In the genomic region with DNA sequence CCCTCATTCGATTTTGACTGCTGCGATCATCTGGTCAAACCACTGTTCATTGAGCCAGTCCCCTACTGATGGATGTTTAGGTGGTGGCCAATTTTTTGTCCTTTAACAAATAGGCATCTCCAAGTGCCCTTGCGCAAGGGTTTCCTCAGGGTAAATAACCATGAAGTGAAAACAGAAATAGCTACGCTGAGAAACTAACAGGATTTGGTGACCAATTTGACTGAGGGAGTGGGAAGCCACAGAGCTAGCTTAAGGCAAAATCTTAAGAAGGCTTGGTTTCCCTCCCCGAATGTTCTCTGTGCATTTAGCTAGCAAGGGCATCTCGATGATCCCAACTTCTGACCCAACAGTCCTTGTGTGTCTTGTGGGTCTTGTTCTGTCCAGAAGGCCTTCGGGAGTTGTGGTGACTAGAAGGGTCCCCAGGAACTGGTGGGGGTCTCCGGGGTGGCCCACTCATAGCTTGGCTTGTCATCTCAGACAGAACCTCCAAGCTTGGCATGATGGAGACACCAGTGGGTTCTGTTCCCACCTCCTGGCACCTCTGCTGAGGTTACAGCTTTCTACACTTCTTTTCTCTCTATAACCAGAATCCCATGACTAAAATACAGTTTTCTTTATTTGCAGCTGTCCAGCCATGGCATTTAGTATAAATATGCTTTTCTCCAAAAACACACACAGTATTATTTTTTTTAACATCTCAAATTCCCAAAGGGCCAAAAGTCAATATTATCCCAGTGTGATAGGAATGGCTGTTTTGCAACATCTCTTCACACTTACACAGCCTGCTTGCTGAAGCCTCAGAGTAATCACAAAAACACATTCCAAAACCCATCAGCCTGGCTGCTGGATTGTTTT, we compare ENCODE assay signal across 1 cellular context.
TF ChIP-seq lines count a peak whose summit lies in the region.

No MANE protein-coding gene starts in this region.

TF ChIP-seq in HepG2, 621 proteins besides CTCF, POLR2A, EP300 and RAD21 (continued from another document and continues in another):
- TF ChIP-seq CHCHD3 (CRISPR knock-in tag; IDR thresholded peaks at IDR 0.05) (no peak), FOXA1 (IDR thresholded peaks at IDR 0.05) (peak; percentile 87), FOXA1 (CRISPR knock-in tag; IDR thresholded peaks at IDR 0.05) (peak; percentile 98), FOXP1 (IDR thresholded peaks at IDR 0.05) (no peak), FOXP1 (CRISPR knock-in tag; IDR thresholded peaks at IDR 0.05) (peak; percentile 95), ZNF251 (CRISPR knock-in tag; IDR thresholded peaks at IDR 0.05) (no peak), ZNF747 (CRISPR knock-in tag; IDR thresholded peaks at IDR 0.05; ENCODE audit: borderline replicate concordance) (0 out of 2 replicates have a peak, but pooled peaks have one; percentile 63), ZNF232 (CRISPR knock-in tag; IDR thresholded peaks at IDR 0.05; ENCODE audit: borderline replicate concordance) (no peak), SAP130 (CRISPR knock-in tag; IDR thresholded peaks at IDR 0.05; ENCODE audit: low read depth) (peak; percentile 87), RELA (CRISPR knock-in tag; IDR thresholded peaks at IDR 0.05) (no peak), ZNF234 (CRISPR knock-in tag; conservative IDR thresholded peaks at IDR 0.05) (no peak), ELF1 (CRISPR knock-in tag; IDR thresholded peaks at IDR 0.05) (no peak), ZNF33A (CRISPR knock-in tag; IDR thresholded peaks at IDR 0.05; ENCODE audit: borderline replicate concordance) (no peak), ZNF878 (CRISPR knock-in tag; IDR thresholded peaks at IDR 0.05) (no peak), HES4 (CRISPR knock-in tag; IDR thresholded peaks at IDR 0.05; ENCODE audit: borderline replicate concordance) (no peak), TMF1 (CRISPR knock-in tag; IDR thresholded peaks at IDR 0.05; ENCODE audit: low read depth) (no peak), HNRNPUL1 (IDR thresholded peaks at IDR 0.05; ENCODE audit: low read depth, low read length) (no peak), RFX5 (IDR thresholded peaks at IDR 0.05; ENCODE audit: low read depth, low read length) (no peak), IKZF1 (IDR thresholded peaks at IDR 0.05) (no peak), KDM2A (CRISPR knock-in tag; IDR thresholded peaks at IDR 0.05; ENCODE audit: borderline replicate concordance, low read depth) (no peak)
- TF ChIP-seq, protein P1, sequence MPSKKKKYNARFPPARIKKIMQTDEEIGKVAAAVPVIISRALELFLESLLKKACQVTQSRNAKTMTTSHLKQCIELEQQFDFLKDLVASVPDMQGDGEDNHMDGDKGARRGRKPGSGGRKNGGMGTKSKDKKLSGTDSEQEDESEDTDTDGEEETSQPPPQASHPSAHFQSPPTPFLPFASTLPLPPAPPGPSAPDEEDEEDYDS (CRISPR knock-in tag; IDR thresholded peaks at IDR 0.05) = peak; percentile 36; the same call in 1 of the 2 replicates
- TF ChIP-seq, protein P2, sequence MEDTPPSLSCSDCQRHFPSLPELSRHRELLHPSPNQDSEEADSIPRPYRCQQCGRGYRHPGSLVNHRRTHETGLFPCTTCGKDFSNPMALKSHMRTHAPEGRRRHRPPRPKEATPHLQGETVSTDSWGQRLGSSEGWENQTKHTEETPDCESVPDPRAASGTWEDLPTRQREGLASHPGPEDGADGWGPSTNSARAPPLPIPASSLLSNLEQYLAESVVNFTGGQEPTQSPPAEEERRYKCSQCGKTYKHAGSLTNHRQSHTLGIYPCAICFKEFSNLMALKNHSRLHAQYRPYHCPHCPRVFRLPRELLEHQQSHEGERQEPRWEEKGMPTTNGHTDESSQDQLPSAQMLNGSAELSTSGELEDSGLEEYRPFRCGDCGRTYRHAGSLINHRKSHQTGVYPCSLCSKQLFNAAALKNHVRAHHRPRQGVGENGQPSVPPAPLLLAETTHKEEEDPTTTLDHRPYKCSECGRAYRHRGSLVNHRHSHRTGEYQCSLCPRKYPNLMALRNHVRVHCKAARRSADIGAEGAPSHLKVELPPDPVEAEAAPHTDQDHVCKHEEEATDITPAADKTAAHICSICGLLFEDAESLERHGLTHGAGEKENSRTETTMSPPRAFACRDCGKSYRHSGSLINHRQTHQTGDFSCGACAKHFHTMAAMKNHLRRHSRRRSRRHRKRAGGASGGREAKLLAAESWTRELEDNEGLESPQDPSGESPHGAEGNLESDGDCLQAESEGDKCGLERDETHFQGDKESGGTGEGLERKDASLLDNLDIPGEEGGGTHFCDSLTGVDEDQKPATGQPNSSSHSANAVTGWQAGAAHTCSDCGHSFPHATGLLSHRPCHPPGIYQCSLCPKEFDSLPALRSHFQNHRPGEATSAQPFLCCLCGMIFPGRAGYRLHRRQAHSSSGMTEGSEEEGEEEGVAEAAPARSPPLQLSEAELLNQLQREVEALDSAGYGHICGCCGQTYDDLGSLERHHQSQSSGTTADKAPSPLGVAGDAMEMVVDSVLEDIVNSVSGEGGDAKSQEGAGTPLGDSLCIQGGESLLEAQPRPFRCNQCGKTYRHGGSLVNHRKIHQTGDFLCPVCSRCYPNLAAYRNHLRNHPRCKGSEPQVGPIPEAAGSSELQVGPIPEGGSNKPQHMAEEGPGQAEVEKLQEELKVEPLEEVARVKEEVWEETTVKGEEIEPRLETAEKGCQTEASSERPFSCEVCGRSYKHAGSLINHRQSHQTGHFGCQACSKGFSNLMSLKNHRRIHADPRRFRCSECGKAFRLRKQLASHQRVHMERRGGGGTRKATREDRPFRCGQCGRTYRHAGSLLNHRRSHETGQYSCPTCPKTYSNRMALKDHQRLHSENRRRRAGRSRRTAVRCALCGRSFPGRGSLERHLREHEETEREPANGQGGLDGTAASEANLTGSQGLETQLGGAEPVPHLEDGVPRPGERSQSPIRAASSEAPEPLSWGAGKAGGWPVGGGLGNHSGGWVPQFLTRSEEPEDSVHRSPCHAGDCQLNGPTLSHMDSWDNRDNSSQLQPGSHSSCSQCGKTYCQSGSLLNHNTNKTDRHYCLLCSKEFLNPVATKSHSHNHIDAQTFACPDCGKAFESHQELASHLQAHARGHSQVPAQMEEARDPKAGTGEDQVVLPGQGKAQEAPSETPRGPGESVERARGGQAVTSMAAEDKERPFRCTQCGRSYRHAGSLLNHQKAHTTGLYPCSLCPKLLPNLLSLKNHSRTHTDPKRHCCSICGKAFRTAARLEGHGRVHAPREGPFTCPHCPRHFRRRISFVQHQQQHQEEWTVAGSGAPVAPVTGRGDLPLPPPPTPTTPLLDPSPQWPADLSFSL (CRISPR knock-in tag; IDR thresholded peaks at IDR 0.05) = no peak; the same call in 1 of the 2 replicates
- TF ChIP-seq, protein P3, sequence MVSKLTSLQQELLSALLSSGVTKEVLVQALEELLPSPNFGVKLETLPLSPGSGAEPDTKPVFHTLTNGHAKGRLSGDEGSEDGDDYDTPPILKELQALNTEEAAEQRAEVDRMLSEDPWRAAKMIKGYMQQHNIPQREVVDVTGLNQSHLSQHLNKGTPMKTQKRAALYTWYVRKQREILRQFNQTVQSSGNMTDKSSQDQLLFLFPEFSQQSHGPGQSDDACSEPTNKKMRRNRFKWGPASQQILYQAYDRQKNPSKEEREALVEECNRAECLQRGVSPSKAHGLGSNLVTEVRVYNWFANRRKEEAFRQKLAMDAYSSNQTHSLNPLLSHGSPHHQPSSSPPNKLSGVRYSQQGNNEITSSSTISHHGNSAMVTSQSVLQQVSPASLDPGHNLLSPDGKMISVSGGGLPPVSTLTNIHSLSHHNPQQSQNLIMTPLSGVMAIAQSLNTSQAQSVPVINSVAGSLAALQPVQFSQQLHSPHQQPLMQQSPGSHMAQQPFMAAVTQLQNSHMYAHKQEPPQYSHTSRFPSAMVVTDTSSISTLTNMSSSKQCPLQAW (CRISPR knock-in tag; IDR thresholded peaks at IDR 0.05) = no peak
- TF ChIP-seq, protein P4, sequence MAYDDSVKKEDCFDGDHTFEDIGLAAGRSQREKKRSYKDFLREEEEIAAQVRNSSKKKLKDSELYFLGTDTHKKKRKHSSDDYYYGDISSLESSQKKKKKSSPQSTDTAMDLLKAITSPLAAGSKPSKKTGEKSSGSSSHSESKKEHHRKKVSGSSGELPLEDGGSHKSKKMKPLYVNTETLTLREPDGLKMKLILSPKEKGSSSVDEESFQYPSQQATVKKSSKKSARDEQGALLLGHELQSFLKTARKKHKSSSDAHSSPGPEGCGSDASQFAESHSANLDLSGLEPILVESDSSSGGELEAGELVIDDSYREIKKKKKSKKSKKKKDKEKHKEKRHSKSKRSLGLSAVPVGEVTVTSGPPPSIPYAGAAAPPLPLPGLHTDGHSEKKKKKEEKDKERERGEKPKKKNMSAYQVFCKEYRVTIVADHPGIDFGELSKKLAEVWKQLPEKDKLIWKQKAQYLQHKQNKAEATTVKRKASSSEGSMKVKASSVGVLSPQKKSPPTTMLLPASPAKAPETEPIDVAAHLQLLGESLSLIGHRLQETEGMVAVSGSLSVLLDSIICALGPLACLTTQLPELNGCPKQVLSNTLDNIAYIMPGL (CRISPR knock-in tag; IDR thresholded peaks at IDR 0.05; ENCODE audit: borderline replicate concordance in 1 of 2, low read depth in 1 of 2) = 0 out of 4 replicates have a peak, but pooled peaks of 1 of the 2 experiments have one; percentile 45
- TF ChIP-seq, protein P5, sequence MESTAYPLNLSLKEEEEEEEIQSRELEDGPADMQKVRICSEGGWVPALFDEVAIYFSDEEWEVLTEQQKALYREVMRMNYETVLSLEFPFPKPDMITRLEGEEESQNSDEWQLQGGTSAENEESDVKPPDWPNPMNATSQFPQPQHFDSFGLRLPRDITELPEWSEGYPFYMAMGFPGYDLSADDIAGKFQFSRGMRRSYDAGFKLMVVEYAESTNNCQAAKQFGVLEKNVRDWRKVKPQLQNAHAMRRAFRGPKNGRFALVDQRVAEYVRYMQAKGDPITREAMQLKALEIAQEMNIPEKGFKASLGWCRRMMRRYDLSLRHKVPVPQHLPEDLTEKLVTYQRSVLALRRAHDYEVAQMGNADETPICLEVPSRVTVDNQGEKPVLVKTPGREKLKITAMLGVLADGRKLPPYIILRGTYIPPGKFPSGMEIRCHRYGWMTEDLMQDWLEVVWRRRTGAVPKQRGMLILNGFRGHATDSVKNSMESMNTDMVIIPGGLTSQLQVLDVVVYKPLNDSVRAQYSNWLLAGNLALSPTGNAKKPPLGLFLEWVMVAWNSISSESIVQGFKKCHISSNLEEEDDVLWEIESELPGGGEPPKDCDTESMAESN (CRISPR knock-in tag; conservative IDR thresholded peaks at IDR 0.05) = no peak
- TF ChIP-seq, protein P6, sequence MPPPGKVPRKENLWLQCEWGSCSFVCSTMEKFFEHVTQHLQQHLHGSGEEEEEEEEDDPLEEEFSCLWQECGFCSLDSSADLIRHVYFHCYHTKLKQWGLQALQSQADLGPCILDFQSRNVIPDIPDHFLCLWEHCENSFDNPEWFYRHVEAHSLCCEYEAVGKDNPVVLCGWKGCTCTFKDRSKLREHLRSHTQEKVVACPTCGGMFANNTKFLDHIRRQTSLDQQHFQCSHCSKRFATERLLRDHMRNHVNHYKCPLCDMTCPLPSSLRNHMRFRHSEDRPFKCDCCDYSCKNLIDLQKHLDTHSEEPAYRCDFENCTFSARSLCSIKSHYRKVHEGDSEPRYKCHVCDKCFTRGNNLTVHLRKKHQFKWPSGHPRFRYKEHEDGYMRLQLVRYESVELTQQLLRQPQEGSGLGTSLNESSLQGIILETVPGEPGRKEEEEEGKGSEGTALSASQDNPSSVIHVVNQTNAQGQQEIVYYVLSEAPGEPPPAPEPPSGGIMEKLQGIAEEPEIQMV (CRISPR knock-in tag; IDR thresholded peaks at IDR 0.05; ENCODE audit: low read depth) = no peak
- TF ChIP-seq, protein P7, sequence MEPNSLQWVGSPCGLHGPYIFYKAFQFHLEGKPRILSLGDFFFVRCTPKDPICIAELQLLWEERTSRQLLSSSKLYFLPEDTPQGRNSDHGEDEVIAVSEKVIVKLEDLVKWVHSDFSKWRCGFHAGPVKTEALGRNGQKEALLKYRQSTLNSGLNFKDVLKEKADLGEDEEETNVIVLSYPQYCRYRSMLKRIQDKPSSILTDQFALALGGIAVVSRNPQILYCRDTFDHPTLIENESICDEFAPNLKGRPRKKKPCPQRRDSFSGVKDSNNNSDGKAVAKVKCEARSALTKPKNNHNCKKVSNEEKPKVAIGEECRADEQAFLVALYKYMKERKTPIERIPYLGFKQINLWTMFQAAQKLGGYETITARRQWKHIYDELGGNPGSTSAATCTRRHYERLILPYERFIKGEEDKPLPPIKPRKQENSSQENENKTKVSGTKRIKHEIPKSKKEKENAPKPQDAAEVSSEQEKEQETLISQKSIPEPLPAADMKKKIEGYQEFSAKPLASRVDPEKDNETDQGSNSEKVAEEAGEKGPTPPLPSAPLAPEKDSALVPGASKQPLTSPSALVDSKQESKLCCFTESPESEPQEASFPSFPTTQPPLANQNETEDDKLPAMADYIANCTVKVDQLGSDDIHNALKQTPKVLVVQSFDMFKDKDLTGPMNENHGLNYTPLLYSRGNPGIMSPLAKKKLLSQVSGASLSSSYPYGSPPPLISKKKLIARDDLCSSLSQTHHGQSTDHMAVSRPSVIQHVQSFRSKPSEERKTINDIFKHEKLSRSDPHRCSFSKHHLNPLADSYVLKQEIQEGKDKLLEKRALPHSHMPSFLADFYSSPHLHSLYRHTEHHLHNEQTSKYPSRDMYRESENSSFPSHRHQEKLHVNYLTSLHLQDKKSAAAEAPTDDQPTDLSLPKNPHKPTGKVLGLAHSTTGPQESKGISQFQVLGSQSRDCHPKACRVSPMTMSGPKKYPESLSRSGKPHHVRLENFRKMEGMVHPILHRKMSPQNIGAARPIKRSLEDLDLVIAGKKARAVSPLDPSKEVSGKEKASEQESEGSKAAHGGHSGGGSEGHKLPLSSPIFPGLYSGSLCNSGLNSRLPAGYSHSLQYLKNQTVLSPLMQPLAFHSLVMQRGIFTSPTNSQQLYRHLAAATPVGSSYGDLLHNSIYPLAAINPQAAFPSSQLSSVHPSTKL (CRISPR knock-in tag; IDR thresholded peaks at IDR 0.05) = peak; percentile 98
- TF ChIP-seq, protein P8, sequence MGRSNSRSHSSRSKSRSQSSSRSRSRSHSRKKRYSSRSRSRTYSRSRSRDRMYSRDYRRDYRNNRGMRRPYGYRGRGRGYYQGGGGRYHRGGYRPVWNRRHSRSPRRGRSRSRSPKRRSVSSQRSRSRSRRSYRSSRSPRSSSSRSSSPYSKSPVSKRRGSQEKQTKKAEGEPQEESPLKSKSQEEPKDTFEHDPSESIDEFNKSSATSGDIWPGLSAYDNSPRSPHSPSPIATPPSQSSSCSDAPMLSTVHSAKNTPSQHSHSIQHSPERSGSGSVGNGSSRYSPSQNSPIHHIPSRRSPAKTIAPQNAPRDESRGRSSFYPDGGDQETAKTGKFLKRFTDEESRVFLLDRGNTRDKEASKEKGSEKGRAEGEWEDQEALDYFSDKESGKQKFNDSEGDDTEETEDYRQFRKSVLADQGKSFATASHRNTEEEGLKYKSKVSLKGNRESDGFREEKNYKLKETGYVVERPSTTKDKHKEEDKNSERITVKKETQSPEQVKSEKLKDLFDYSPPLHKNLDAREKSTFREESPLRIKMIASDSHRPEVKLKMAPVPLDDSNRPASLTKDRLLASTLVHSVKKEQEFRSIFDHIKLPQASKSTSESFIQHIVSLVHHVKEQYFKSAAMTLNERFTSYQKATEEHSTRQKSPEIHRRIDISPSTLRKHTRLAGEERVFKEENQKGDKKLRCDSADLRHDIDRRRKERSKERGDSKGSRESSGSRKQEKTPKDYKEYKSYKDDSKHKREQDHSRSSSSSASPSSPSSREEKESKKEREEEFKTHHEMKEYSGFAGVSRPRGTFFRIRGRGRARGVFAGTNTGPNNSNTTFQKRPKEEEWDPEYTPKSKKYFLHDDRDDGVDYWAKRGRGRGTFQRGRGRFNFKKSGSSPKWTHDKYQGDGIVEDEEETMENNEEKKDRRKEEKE (IDR thresholded peaks at IDR 0.05) = no peak
